8 cellular contexts compared by ENCODE assay signal in the genomic region with DNA sequence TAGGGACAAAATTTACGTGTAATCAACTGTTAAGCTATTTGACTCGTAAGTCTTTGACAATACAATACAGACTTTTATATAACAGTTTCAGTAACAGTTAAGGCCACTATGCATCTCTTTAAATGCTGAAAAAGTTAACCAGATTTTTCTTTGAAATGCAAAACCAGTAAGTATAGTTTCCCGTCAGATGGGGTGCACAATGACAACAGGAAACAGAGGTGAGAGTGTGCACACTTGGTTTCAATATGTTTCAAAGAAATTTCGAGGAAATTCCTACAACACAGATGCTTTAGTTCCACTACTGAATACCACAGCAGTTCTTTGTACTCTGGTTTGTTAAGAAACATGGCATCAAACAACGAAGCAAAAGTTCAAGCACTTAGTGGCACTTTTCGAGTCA.
DNase-seq lines count a peak whose midpoint lies in the region; ATAC-seq lines count a peak whose summit lies in the region.

No MANE protein-coding gene starts in this region.

- H3K4me3 Mint-ChIP-seq in activated T-cell treated with anti-CD3 and anti-CD28 coated beads, Interleukin-2, amount 50 U/mL, for 24 hours, result peak overlapping the region; percentile 59

- peak overlapping the region; percentile 95 for H3K27ac Mint-ChIP-seq in activated T-cell treated with anti-CD3 and anti-CD28 coated beads, Interleukin-2, amount 50 U/mL, for 24 hours

- no peaks in the 10 kb centered on the region for H3K9me3 Mint-ChIP-seq in activated T-cell treated with anti-CD3 and anti-CD28 coated beads, Interleukin-2, amount 50 U/mL, for 24 hours

- no peaks in the 10 kb centered on the region for H3K27me3 Mint-ChIP-seq in activated T-cell treated with anti-CD3 and anti-CD28 coated beads, Interleukin-2, amount 50 U/mL, for 24 hours

- peak; percentile 63 for ATAC-seq in HG03097 (IDR thresholded peaks at IDR 0.05; ENCODE audit: low FRiP score, unreplicated experiment)
- ATAC-seq in HG03025 (IDR thresholded peaks at IDR 0.05; ENCODE audit: low FRiP score, unreplicated experiment), result no peak

- peaks cover 89% of the 10 kb centered on the region for H3K4me1 Mint-ChIP-seq in activated T-cell treated with anti-CD3 and anti-CD28 coated beads, Interleukin-2, amount 50 U/mL, for 24 hours (ENCODE audit: low read depth)

- peak; percentile 68 for DNase-seq in activated effector memory CD4-positive, alpha-beta T cell treated with anti-CD3 and anti-CD28 coated beads, Interleukin-2, amount 50 U/mL, for 16 hours
- no peak for DNase-seq in activated effector memory CD4-positive, alpha-beta T cell treated with Interleukin-2 at 50 U/mL for 16 hours
- no peak for DNase-seq in activated T-cell treated with anti-CD3 and anti-CD28 coated beads, Interleukin-2, amount 50 U/mL, for 24 hours
- peak; percentile 34 for DNase-seq in stimulated activated naive CD4-positive, alpha-beta T cell treated with Interleukin-2 at 50 U/mL for 16 hours (lab: John Stamatoyannopoulos, UW)
- DNase-seq in HuH-7.5 (ENCODE audit: low spot score) (no peak), cortex of kidney (lab: John Stamatoyannopoulos, UW) (no peak)

- H3K36me3 Mint-ChIP-seq in activated T-cell treated with anti-CD3 and anti-CD28 coated beads, Interleukin-2, amount 50 U/mL, for 24 hours (ENCODE audit: low read depth), result peaks cover 32% of the 10 kb centered on the region

Comparison
In these comparisons a context has a peak if more than half of its experiments do, and no peak if none do; other contexts are left out.
1. DNase-seq: peak in activated effector memory CD4-positive, alpha-beta T cell treated with anti-CD3 and anti-CD28 coated beads, Interleukin-2, amount 50 U/mL, for 16 hours (single experiment) and stimulated activated naive CD4-positive, alpha-beta T cell treated with Interleukin-2 at 50 U/mL for 16 hours (single experiment); none in activated effector memory CD4-positive, alpha-beta T cell treated with Interleukin-2 at 50 U/mL for 16 hours (single experiment), activated T-cell treated with anti-CD3 and anti-CD28 coated beads, Interleukin-2, amount 50 U/mL, for 24 hours (single experiment), HuH-7.5 (single experiment) and cortex of kidney (single experiment).